ENCODE assay signal across 16 cellular contexts in genomic region chr1:235613617-235614016, GRCh38. TPM values are rescaled to one million over a fixed set of nuclear protein-coding genes. Genes with fewer than 3 reads are reported as not detected.
DNase-seq lines count a peak whose midpoint lies in the region; ATAC-seq, FAIRE-seq and TF ChIP-seq lines count a peak whose summit lies in the region.
"Had no signal": no experiment of that assay in that cellular context is flagged by ENCODE, and none has a peak within 500 bp of the region (broad histone marks: within the 10 kb centered on the region; RNA-seq: fewer than 3 reads in every experiment).

No MANE protein-coding gene starts in this region.

- H3K9me2 ChIP-seq in hepatocyte (replicated peaks; ENCODE audit: insufficient read depth) = no peaks in the 10 kb centered on the region

- FAIRE-seq in small intestine (lab: Jason Lieb, UNC) = no peak
- FAIRE-seq: GM12891, H1 had no signal

- CTCF ChIA-PET in MCF 10A (lab: Yijun Ruan, JAX) = interaction anchor here (0.6 to 4.2 kb wide), 8 partner anchors 9 to 229 kb away, joined by 3 to 38 read pairs (median 4); no protein-coding TSS in a partner anchor

- no peak overlapping the region for H3K27ac Mint-ChIP-seq in MCF 10A (ENCODE audit: low read depth, unreplicated experiment)
- H3K27ac Mint-ChIP-seq: CD8-positive, alpha-beta memory T cell had no signal

- POLR2A ChIA-PET in MCF 10A (lab: Yijun Ruan, JAX) = interaction anchor here (0.7 to 2.1 kb wide), 5 partner anchors 10 to 66 kb away, joined by 3 to 15 read pairs (median 3); no protein-coding TSS in a partner anchor

- H3K79me2 ChIP-seq in hepatocyte = no peaks in the 10 kb centered on the region

- no peak overlapping the region for H3K4me3 ChIP-seq in breast epithelium
- no peak overlapping the region for H3K4me3 ChIP-seq in colonic mucosa
- H3K4me3 ChIP-seq in hepatocyte = no peak overlapping the region
- no peak overlapping the region for H3K4me3 ChIP-seq in small intestine (ENCODE audit: low read depth in 1 of 2, low read length in 2 of 2)
- no peak overlapping the region for H3K4me3 ChIP-seq in suprapubic skin
- H3K4me3 ChIP-seq: BLaER1, HAP-1 had no signal

- no peak overlapping the region for H3K27ac ChIP-seq in breast epithelium
- no peak overlapping the region for H3K27ac ChIP-seq in colonic mucosa
- H3K27ac ChIP-seq in hepatocyte = peak overlapping the region; percentile 63
- H3K27ac ChIP-seq in small intestine (ENCODE audit: low read depth in 1 of 2, low read length in 1 of 2) = peak overlapping the region in 1 of 2 donors; percentile 28
- no peak overlapping the region for H3K27ac ChIP-seq in suprapubic skin
- H3K27ac ChIP-seq: BLaER1 had no signal

- H3K36me3 Mint-ChIP-seq in MCF 10A (ENCODE audit: insufficient read depth, unreplicated experiment) = no peaks in the 10 kb centered on the region
- H3K36me3 Mint-ChIP-seq: CD8-positive, alpha-beta memory T cell had no signal

- no peak overlapping the region for H3K4me2 ChIP-seq in hepatocyte
- H3K4me2 ChIP-seq: BLaER1 had no signal

- H4K20me1 ChIP-seq in hepatocyte (ENCODE audit: insufficient read depth, poor library complexity, severe bottlenecking) = no peaks in the 10 kb centered on the region
- H4K20me1 ChIP-seq: BLaER1 had no signal

- no peak overlapping the region for H3K4me3 Mint-ChIP-seq in MCF 10A (ENCODE audit: unreplicated experiment)
- H3K4me3 Mint-ChIP-seq: CD8-positive, alpha-beta memory T cell had no signal

- intact Hi-C loops in MCF 10A (cut with micrococcal nuclease) (no loop called here), breast epithelium (cut with DNase I; ENCODE audit: low total_unique reads) (no loop called here), colonic mucosa (cut with DNase I) (no loop called here)

- TF ChIP-seq EP300 in suprapubic skin (IDR thresholded peaks at IDR 0.05) = no peak

- H3K9me3 ChIP-seq in breast epithelium = no peaks in the 10 kb centered on the region
- H3K9me3 ChIP-seq in colonic mucosa = no peaks in the 10 kb centered on the region
- no peaks in the 10 kb centered on the region for H3K9me3 ChIP-seq in hepatocyte (ENCODE audit: low read depth)
- no peaks in the 10 kb centered on the region for H3K9me3 ChIP-seq in small intestine (ENCODE audit: control insufficient read depth, low read depth)
- no peaks in the 10 kb centered on the region for H3K9me3 ChIP-seq in suprapubic skin
- H3K9me3 ChIP-seq: BLaER1, HAP-1 had no signal

- TF ChIP-seq POLR2A in breast epithelium (IDR thresholded peaks at IDR 0.05) (no peak), suprapubic skin (IDR thresholded peaks at IDR 0.05) (no peak)

- no peaks in the 10 kb centered on the region for H3K27me3 ChIP-seq in breast epithelium
- H3K27me3 ChIP-seq in colonic mucosa = no peaks in the 10 kb centered on the region
- no peaks in the 10 kb centered on the region for H3K27me3 ChIP-seq in hepatocyte
- H3K27me3 ChIP-seq in small intestine (ENCODE audit: control insufficient read depth in 2 of 2, insufficient read depth in 2 of 2, low read length in 2 of 2) = no peaks in the 10 kb centered on the region
- H3K27me3 ChIP-seq in suprapubic skin = no peaks in the 10 kb centered on the region
- H3K27me3 ChIP-seq: BLaER1 had no signal

- H3K4me1 ChIP-seq in breast epithelium (no peaks in the 10 kb centered on the region), colonic mucosa (no peaks in the 10 kb centered on the region), hepatocyte (ENCODE audit: insufficient read depth) (peaks cover 3% of the 10 kb centered on the region), small intestine (ENCODE audit: control insufficient read depth in 2 of 2, insufficient read depth in 1 of 2, low read depth in 1 of 2, low read length in 1 of 2) (peaks cover 0 to 3% of the 10 kb centered on the region in 2 donors), suprapubic skin (no peaks in the 10 kb centered on the region)
- H3K4me1 ChIP-seq: BLaER1, HAP-1 had no signal

- H3K9ac ChIP-seq in colonic mucosa (ENCODE audit: low read depth in 2 of 2, low read length in 2 of 2) = peak overlapping the region in 1 of 2 donors; percentile 35
- H3K9ac ChIP-seq: BLaER1 had no signal

- no peaks in the 10 kb centered on the region for H3K27me3 Mint-ChIP-seq in MCF 10A (ENCODE audit: insufficient read depth, unreplicated experiment)

- TF ChIP-seq CTCF in MCF 10A (IDR thresholded peaks at IDR 0.05; ENCODE audit: unreplicated experiment) (no peak), breast epithelium (IDR thresholded peaks at IDR 0.05) (no peak), colonic mucosa (IDR thresholded peaks at IDR 0.05) (no peak), hepatocyte (IDR thresholded peaks at IDR 0.05; ENCODE audit: poor library complexity) (no peak), suprapubic skin (IDR thresholded peaks at IDR 0.05) (no peak)

- H3K36me3 ChIP-seq in breast epithelium (no peaks in the 10 kb centered on the region), colonic mucosa (no peaks in the 10 kb centered on the region), hepatocyte (replicated peaks; ENCODE audit: insufficient read depth, low read depth) (no peaks in the 10 kb centered on the region), small intestine (ENCODE audit: control insufficient read depth in 2 of 2, insufficient read depth in 2 of 2, low read length in 2 of 2) (no peaks in the 10 kb centered on the region), suprapubic skin (no peaks in the 10 kb centered on the region)
- H3K36me3 ChIP-seq: BLaER1, HAP-1 had no signal

- peaks cover 6% of the 10 kb centered on the region for H3K4me1 Mint-ChIP-seq in MCF 10A (ENCODE audit: insufficient read depth, unreplicated experiment)
- H3K4me1 Mint-ChIP-seq: CD8-positive, alpha-beta memory T cell had no signal

- no TSS peak for BruUV-seq in MCF 10A (replicated peaks; lab: Mats Ljungman, UMichigan)

- H2AFZ ChIP-seq in hepatocyte = no peak overlapping the region

- DNase-seq in MCF 10A (ENCODE audit: unreplicated experiment) (peak; percentile 46), breast epithelium (ENCODE audit: low spot score in 2 of 2) (no peak), colonic mucosa (peak; percentile 35), hepatocyte (ENCODE audit: low spot score) (peak; percentile 34), small intestine (peak; percentile 89), suprapubic skin (ENCODE audit: low spot score in 2 of 2) (no peak)
- DNase-seq in stimulated activated naive CD4-positive, alpha-beta T cell (lab: John Stamatoyannopoulos, UW) = no peak
- DNase-seq: 8988T; AML-193; CD8-positive, alpha-beta memory T cell; DMS53 had no signal

- H3K9me3 Mint-ChIP-seq in MCF 10A (ENCODE audit: unreplicated experiment) = no peaks in the 10 kb centered on the region
- H3K9me3 Mint-ChIP-seq: CD8-positive, alpha-beta memory T cell had no signal

- 76% methylated on average over 3 of the region's 3 CpGs for WGBS in hepatocyte (ENCODE audit: low lambda C conversion rate, missing lambda C conversion rate)
- 9 to 57% (median 36%) methylated on average over 3 of the region's 3 CpGs for WGBS in small intestine, 3 donors
- WGBS in suprapubic skin = 76% methylated on average over 3 of the region's 3 CpGs

- ATAC-seq in GM21423 (IDR thresholded peaks at IDR 0.05; ENCODE audit: unreplicated experiment) = no peak

RNA-seq across cellular contexts. Expression of gene GNG4, which starts 36.0 kb away (rescaled TPM):
- total RNA-seq in MCF 10A (2022) (3.0 and 3.3 TPM in 2 replicates), breast epithelium (1 to 10 TPM in 1 of 3 donors, under 1 TPM in 1, not detected in 1; 0.15 to 2.9 TPM), colonic mucosa (10 to 100 TPM in 1 of 2 donors, 1 to 10 TPM in 1; 6.9 to 10.0 TPM), hepatocyte (4.8 and 6.1 TPM in 2 replicates), suprapubic skin (under 1 TPM in 3 of 4 donors, not detected in 1; 0.13 to 0.76 (median 0.72) TPM)
- polyA plus RNA-seq in hepatocyte (9.8 and 11.8 TPM in 2 replicates), small intestine (1 to 10 TPM; 1.6 to 6.8 (median 3.6) TPM)
- polyA plus RNA-seq: CD8-positive, alpha-beta memory T cell had no signal

Comparison
In these comparisons a context has a peak if more than half of its experiments do, and no peak if none do; other contexts are left out.
1. DNase-seq: peak in MCF 10A (single experiment), colonic mucosa (single experiment), hepatocyte (single experiment) and small intestine (single experiment); none in breast epithelium (0 of 2), stimulated activated naive CD4-positive, alpha-beta T cell (0 of 6) and suprapubic skin (0 of 2).